Comparison of ENCODE assay signal across 8 cellular contexts in genomic region chr17:82297280-82297803, GRCh38. TPM values are rescaled to one million over a fixed set of nuclear protein-coding genes. Genes with fewer than 3 reads are reported as not detected.
DNase-seq lines count a peak whose midpoint lies in the region; ATAC-seq and TF ChIP-seq lines count a peak whose summit lies in the region.

No MANE protein-coding gene starts in this region.

- peaks cover 47% of the 10 kb centered on the region for H3K4me1 ChIP-seq in OCI-LY7 (ENCODE audit: insufficient read depth, low read length, poor library complexity, severe bottlenecking)
- H3K4me1 ChIP-seq in fibroblast of lung (ENCODE audit: control insufficient read depth, extremely low read depth, insufficient read depth, low read length), result peaks cover 17% of the 10 kb centered on the region
- peaks cover 25% of the 10 kb centered on the region for H3K4me1 ChIP-seq in prostate gland (replicated peaks)
- H3K4me1 ChIP-seq in upper lobe of right lung, result peaks cover 45% of the 10 kb centered on the region

- CTCF ChIA-PET in OCI-LY7 (lab: Charles Lee; ENCODE audit: unreplicated experiment), result no interaction called here

- peak overlapping the region; percentile 91 for H3K4me3 Mint-ChIP-seq in activated T-cell treated with anti-CD3 and anti-CD28 coated beads, Interleukin-2, amount 50 U/mL, for 4 hours

- H3K36me3 Mint-ChIP-seq in activated T-cell treated with anti-CD3 and anti-CD28 coated beads, Interleukin-2, amount 50 U/mL, for 4 hours (ENCODE audit: insufficient read depth), result no peaks in the 10 kb centered on the region

- H2AFZ ChIP-seq in OCI-LY7 (ENCODE audit: low read length), result peak overlapping the region; percentile 91
- no peak overlapping the region for H2AFZ ChIP-seq in fibroblast of lung (ENCODE audit: low read length)

- H3K9me2 ChIP-seq in OCI-LY7 (ENCODE audit: insufficient read depth, low read length), result no peaks in the 10 kb centered on the region

- no peaks in the 10 kb centered on the region for H3K9me3 ChIP-seq in OCI-LY7 (ENCODE audit: low read length)
- no peaks in the 10 kb centered on the region for H3K9me3 ChIP-seq in fibroblast of lung (ENCODE audit: control insufficient read depth, insufficient read depth, low read depth, low read length)
- no peaks in the 10 kb centered on the region for H3K9me3 ChIP-seq in prostate gland
- H3K9me3 ChIP-seq in upper lobe of right lung, result no peaks in the 10 kb centered on the region

- H3K27ac ChIP-seq in OCI-LY7 (ENCODE audit: low read depth, low read length, poor library complexity, severe bottlenecking) (peak overlapping the region; percentile 57), fibroblast of lung (ENCODE audit: insufficient read depth, low read length) (peak overlapping the region; percentile 95), prostate gland (peak overlapping the region; percentile 99), upper lobe of right lung (peak overlapping the region; percentile 96)

- H3K4me1 Mint-ChIP-seq in activated T-cell treated with anti-CD3 and anti-CD28 coated beads, Interleukin-2, amount 50 U/mL, for 4 hours (ENCODE audit: low read depth), result peaks cover 74% of the 10 kb centered on the region

- H3K27me3 Mint-ChIP-seq in activated T-cell treated with anti-CD3 and anti-CD28 coated beads, Interleukin-2, amount 50 U/mL, for 4 hours (ENCODE audit: low read depth), result no peaks in the 10 kb centered on the region

- H4K20me1 ChIP-seq in OCI-LY7 (ENCODE audit: insufficient read depth, low read length) (no peaks in the 10 kb centered on the region), fibroblast of lung (ENCODE audit: control insufficient read depth, extremely low read depth, insufficient read depth, low read length) (no peaks in the 10 kb centered on the region)

- 5% methylated on average over 19 of the region's 19 CpGs for WGBS in prostate gland

- no TSS peak for BruUV-seq in OCI-LY7 (replicated peaks; lab: Mats Ljungman, UMichigan)

- TF ChIP-seq POLR2A in prostate gland (IDR thresholded peaks at IDR 0.05), result peak; percentile 56

- no peaks in the 10 kb centered on the region for H3K9me3 Mint-ChIP-seq in activated T-cell treated with anti-CD3 and anti-CD28 coated beads, Interleukin-2, amount 50 U/mL, for 4 hours

- ATAC-seq in GM19395 (IDR thresholded peaks at IDR 0.05; ENCODE audit: unreplicated experiment), result peak; percentile 31
- ATAC-seq in activated T-cell treated with anti-CD3 and anti-CD28 coated beads, Interleukin-2, amount 50 U/mL, for 4 hours, result peak; percentile 20 to 21
- peak; percentile 42 for ATAC-seq in upper lobe of right lung
- no peak for ATAC-seq in HG03097 (IDR thresholded peaks at IDR 0.05; ENCODE audit: low FRiP score, unreplicated experiment)

- peak overlapping the region; percentile 89 for H3K4me2 ChIP-seq in OCI-LY7 (ENCODE audit: low read length)
- H3K4me2 ChIP-seq in fibroblast of lung (ENCODE audit: extremely low read depth, insufficient read depth, low read length), result peak overlapping the region; percentile 69

- peak overlapping the region; percentile 66 for H3K4me3 ChIP-seq in OCI-LY7 (ENCODE audit: low read depth, low read length, poor library complexity, severe bottlenecking)
- peak overlapping the region in 2 of 4 experiments; percentile 33 to 53 for H3K4me3 ChIP-seq in fibroblast of lung (replicated peaks in 1 of 4; ENCODE audit: control extremely low read depth in 1 of 4, insufficient read depth in 1 of 4, low read depth in 3 of 4, low read length in 4 of 4)
- H3K4me3 ChIP-seq in prostate gland, result peak overlapping the region; percentile 35 to 43
- H3K4me3 ChIP-seq in upper lobe of right lung, result peak overlapping the region; percentile 51

- intact Hi-C loops in OCI-LY7 (cut with micrococcal nuclease; ENCODE audit: unreplicated experiment) (loop anchor here (10.0 kb wide), 2 partner anchors 197 to 257 kb away; no protein-coding TSS in a partner anchor), prostate gland (cut with DNase I) (loop anchor here (10.0 kb wide), 1 partner anchor 63 kb away; no protein-coding TSS in a partner anchor), upper lobe of right lung (cut with DNase I) (no loop called here)

- DNase-seq in ACHN (peak; percentile 85), OCI-LY7 (ENCODE audit: low spot score) (peak; percentile 71), fibroblast of lung (ENCODE audit: low read depth in 2 of 2) (peak; percentile 85 to 93), prostate gland (ENCODE audit: low spot score) (peak; percentile 90), upper lobe of right lung (peak; percentile 92)
- peak; percentile 71 for DNase-seq in activated T-cell treated with anti-CD3 and anti-CD28 coated beads, Interleukin-2, amount 50 U/mL, for 4 hours

- H3K36me3 ChIP-seq in OCI-LY7 (ENCODE audit: insufficient read depth, low read length), result no peaks in the 10 kb centered on the region
- no peaks in the 10 kb centered on the region for H3K36me3 ChIP-seq in fibroblast of lung (ENCODE audit: control insufficient read depth, insufficient read depth, low read length)
- H3K36me3 ChIP-seq in prostate gland, result no peaks in the 10 kb centered on the region
- H3K36me3 ChIP-seq in upper lobe of right lung, result no peaks in the 10 kb centered on the region

- peak; percentile 3; the same call in 1 of the 2 replicates for TF ChIP-seq CTCF in OCI-LY7 (conservative IDR thresholded peaks at IDR 0.05; ENCODE audit: low read length)
- TF ChIP-seq CTCF in fibroblast of lung (conservative IDR thresholded peaks at IDR 0.05 in 1 of 2, IDR thresholded peaks at IDR 0.05 in 1 of 2; ENCODE audit: low read depth in 1 of 2, low read length in 2 of 2), result no peak
- TF ChIP-seq CTCF in prostate gland (IDR thresholded peaks at IDR 0.05), result peak in 1 of 4 experiments; percentile 12
- no peak for TF ChIP-seq CTCF in upper lobe of right lung (IDR thresholded peaks at IDR 0.05)

- peak overlapping the region; percentile 71 for H3K9ac ChIP-seq in fibroblast of lung (ENCODE audit: insufficient read depth, low read length)

- H3K79me2 ChIP-seq in OCI-LY7 (ENCODE audit: insufficient read depth, low read depth, low read length) (peaks cover under 1% of the 10 kb centered on the region; the same call in 1 of the 2 replicates), fibroblast of lung (ENCODE audit: control insufficient read depth, insufficient read depth, low read length) (no peaks in the 10 kb centered on the region)

- in situ Hi-C loops in ACHN (cut with HindIII; ENCODE audit: low pct_ligation_motif_present, low pct_unique_long_range_greater_than_20kb, low sequenced_read_pairs), result no loop called here

- POLR2A ChIA-PET in OCI-LY7 (lab: Charles Lee), result interaction anchor here (0.6 to 3.3 kb wide), 10 partner anchors 10 to 813 kb away, joined by 3 to 22 read pairs (median 4); partner anchors contain the start of gene TEX19

- no peaks in the 10 kb centered on the region for H3K27me3 ChIP-seq in fibroblast of lung (ENCODE audit: control insufficient read depth, insufficient read depth, low read length)
- H3K27me3 ChIP-seq in prostate gland (replicated peaks; ENCODE audit: insufficient read depth), result no peaks in the 10 kb centered on the region
- H3K27me3 ChIP-seq in upper lobe of right lung, result no peaks in the 10 kb centered on the region

RNA-seq across cellular contexts. Expression of gene CD7, which starts 20.1 kb away (rescaled TPM):
- not detected in 2 replicates for total RNA-seq in OCI-LY7 (2014; rRNA removed; shearing (Covaris generic))
- total RNA-seq in OCI-LY7 (2022) (not detected in 2 replicates), fibroblast of lung (under 0.01 and 0.17 TPM in 2 replicates), prostate gland (1 to 10 TPM in 1 of 2 donors, not detected in 1; 2.8 TPM), upper lobe of right lung (7.2 TPM)
- 100 to 1,000 TPM; 256 to 382 (median 364) TPM for total RNA-seq in activated T-cell treated with anti-CD3 and anti-CD28 coated beads, Interleukin-2, amount 50 U/mL, for 4 hours
- polyA plus RNA-seq in fibroblast of lung, result not detected in 2 replicates
- 0.10 TPM in 1 of 2 replicates, not detected in the other for polyA plus RNA-seq in fibroblast of lung (2012)
- polyA minus RNA-seq in fibroblast of lung (ENCODE audit: low replicate concordance), result 0.47 TPM in 1 of 2 replicates, not detected in the other

RNA-seq across cellular contexts. Expression of gene CSNK1D, which starts 23.8 kb away (rescaled TPM):
- total RNA-seq in OCI-LY7 (2014; rRNA removed; shearing (Covaris generic)), result 39.7 and 53.0 TPM in 2 replicates
- total RNA-seq in OCI-LY7 (2022) (170 and 181 TPM in 2 replicates), fibroblast of lung (41.3 and 64.9 TPM in 2 replicates), prostate gland (100 to 1,000 TPM in 1 of 2 donors, 10 to 100 TPM in 1; 80.3 to 155 TPM), upper lobe of right lung (150 TPM)
- 100 to 1,000 TPM; 152 to 170 (median 164) TPM for total RNA-seq in activated T-cell treated with anti-CD3 and anti-CD28 coated beads, Interleukin-2, amount 50 U/mL, for 4 hours
- polyA plus RNA-seq in fibroblast of lung, result 112 and 139 TPM in 2 replicates
- 97.6 and 104 TPM in 2 replicates for polyA plus RNA-seq in fibroblast of lung (2012)
- polyA minus RNA-seq in fibroblast of lung (ENCODE audit: low replicate concordance), result 201 and 240 TPM in 2 replicates

RNA-seq across cellular contexts. Expression of gene SECTM1, which starts 36.2 kb away (rescaled TPM):
- not detected in 2 replicates for total RNA-seq in OCI-LY7 (2014; rRNA removed; shearing (Covaris generic))
- total RNA-seq in OCI-LY7 (2022), result not detected in 2 replicates
- 1 to 10 TPM; 2.6 to 3.8 (median 3.0) TPM for total RNA-seq in activated T-cell treated with anti-CD3 and anti-CD28 coated beads, Interleukin-2, amount 50 U/mL, for 4 hours
- 17.3 and 31.1 TPM in 2 replicates for total RNA-seq in fibroblast of lung
- polyA plus RNA-seq in fibroblast of lung, result 17.5 and 21.0 TPM in 2 replicates
- 35.7 and 37.2 TPM in 2 replicates for polyA plus RNA-seq in fibroblast of lung (2012)
- polyA minus RNA-seq in fibroblast of lung (ENCODE audit: low replicate concordance), result 80.7 and 91.7 TPM in 2 replicates
- 10 to 100 TPM in 1 of 2 donors, 1 to 10 TPM in 1; 9.0 to 12.5 TPM for total RNA-seq in prostate gland
- total RNA-seq in upper lobe of right lung, result 26.4 TPM

Comparison
In these comparisons a context has a peak if more than half of its experiments do, and no peak if none do; other contexts are left out.
1. RNA of gene CD7, which starts 20.1 kb away (total RNA-seq): 256 to 382 TPM in activated T-cell treated with anti-CD3 and anti-CD28 coated beads, Interleukin-2, amount 50 U/mL, for 4 hours; 7.2 TPM in upper lobe of right lung (single experiment), 2.8 TPM in prostate gland, under 0.01 to 0.17 TPM in fibroblast of lung and not detected in OCI-LY7; every median in the first group is over 10 times any median in the second.
2. Peak in every context shown above with its lines, with median percentiles within 50 percentile points of each other: DNase-seq and H3K27ac ChIP-seq.